8 cellular contexts compared by ENCODE assay signal in genomic region chr18:49491857-49492693, GRCh38. TPM values are rescaled to one million over a fixed set of nuclear protein-coding genes. Genes with fewer than 3 reads are reported as not detected.
A peak's percentile ranks its signal among the peaks of the same experiment; 100 is the strongest.
DNase-seq lines count a peak whose midpoint lies in the region; TF ChIP-seq lines count a peak whose summit lies in the region.

TSS of gene RPL17 (minus strand) at chr18:49492465.

- H3K9me3 Mint-ChIP-seq in nephron, result no peaks in the 10 kb centered on the region
- H3K9me3 Mint-ChIP-seq in stimulated activated naive CD8-positive, alpha-beta T cell treated with anti-CD3 and anti-CD28 coated beads, Interleukin-15, Interleukin-2, amounts not matched to agents 100 ng/mL and 50 ng/mL, for 24 hours, result no peaks in the 10 kb centered on the region

- H3K27ac ChIP-seq in GM23248, result peak within 1 kb of the TSS; percentile 97

- peaks cover 53% of the 10 kb centered on the region for H3K4me1 Mint-ChIP-seq in nephron
- H3K4me1 Mint-ChIP-seq in stimulated activated naive CD8-positive, alpha-beta T cell treated with anti-CD3 and anti-CD28 coated beads, Interleukin-15, Interleukin-2, amounts not matched to agents 100 ng/mL and 50 ng/mL, for 24 hours (ENCODE audit: low read depth), result peaks cover 55% of the 10 kb centered on the region

- 0 to 1% methylated on average over 51 to 53 of the region's 53 CpGs for WGBS in GM23248 (ENCODE audit: low coverage in 1 of 2, low lambda C conversion rate in 2 of 2, missing lambda C conversion rate in 2 of 2), 2 experiments

- H3K9ac ChIP-seq in GM23248, result peak within 1 kb of the TSS; percentile 100

- H3K36me3 Mint-ChIP-seq in nephron (ENCODE audit: low read depth), result peaks cover 44% of the 10 kb centered on the region
- peaks cover 52% of the 10 kb centered on the region for H3K36me3 Mint-ChIP-seq in stimulated activated naive CD8-positive, alpha-beta T cell treated with anti-CD3 and anti-CD28 coated beads, Interleukin-15, Interleukin-2, amounts not matched to agents 100 ng/mL and 50 ng/mL, for 24 hours (ENCODE audit: low read depth)

- no peaks in the 10 kb centered on the region for H3K27me3 Mint-ChIP-seq in nephron (ENCODE audit: low read depth)
- no peaks in the 10 kb centered on the region for H3K27me3 Mint-ChIP-seq in stimulated activated naive CD8-positive, alpha-beta T cell treated with anti-CD3 and anti-CD28 coated beads, Interleukin-15, Interleukin-2, amounts not matched to agents 100 ng/mL and 50 ng/mL, for 24 hours

- peak within 1 kb of the TSS; percentile 100 for H3K4me3 ChIP-seq in GM23248
- H3K4me3 ChIP-seq in fibroblast of the aortic adventitia (ENCODE audit: low read depth, low read length), result peak within 1 kb of the TSS; percentile 96

- H3K4me2 ChIP-seq in GM23248 (ENCODE audit: unreplicated experiment), result peak within 1 kb of the TSS; percentile 91

- H3K4me3 Mint-ChIP-seq in nephron, result peak within 1 kb of the TSS; percentile 90 to 99 (median 96)
- H3K4me3 Mint-ChIP-seq in stimulated activated naive CD8-positive, alpha-beta T cell treated with anti-CD3 and anti-CD28 coated beads, Interleukin-15, Interleukin-2, amounts not matched to agents 100 ng/mL and 50 ng/mL, for 24 hours, result peak within 1 kb of the TSS; percentile 97

- peaks cover 32% of the 10 kb centered on the region for H3K79me2 ChIP-seq in GM23248 (ENCODE audit: insufficient read depth)

- peak within 1 kb of the TSS; percentile 52 for H2AFZ ChIP-seq in GM23248

- TF ChIP-seq CTCF in fibroblast of the aortic adventitia (IDR thresholded peaks at IDR 0.05; ENCODE audit: insufficient read depth, low read length), result no peak
- TF ChIP-seq CTCF in nephron (IDR thresholded peaks at IDR 0.05; ENCODE audit: unreplicated experiment in 3 of 3), result no peak

- DNase-seq in DMS79 treated with DMSO at 0.1 percent for 48 hours (lab: John Stamatoyannopoulos, UW) (peak; percentile 97), GM23248 (peak; percentile 99), M059J (ENCODE audit: low read depth) (peak; percentile 99), SHP77 (lab: John Stamatoyannopoulos, UW) (peak; percentile 96 to 98), fibroblast of the aortic adventitia (ENCODE audit: low read depth) (peak; percentile 100)
- peak; percentile 71 for DNase-seq in activated effector memory CD4-positive, alpha-beta T cell treated with Interleukin-2 at 50 U/mL for 16 hours

- peaks cover 35% of the 10 kb centered on the region for H3K4me1 ChIP-seq in GM23248 (ENCODE audit: insufficient read depth)

- H3K27me3 ChIP-seq in GM23248 (replicated peaks; ENCODE audit: insufficient read depth), result no peaks in the 10 kb centered on the region

- H3K9me3 ChIP-seq in GM23248 (ENCODE audit: low read depth), result no peaks in the 10 kb centered on the region

- no peaks in the 10 kb centered on the region for H3K9me2 ChIP-seq in GM23248 (ENCODE audit: insufficient read depth)

- H3K36me3 ChIP-seq in GM23248 (ENCODE audit: low read depth), result peaks cover 41% of the 10 kb centered on the region

- peaks cover 2% of the 10 kb centered on the region; the same call in 1 of the 2 replicates for H4K20me1 ChIP-seq in GM23248 (ENCODE audit: insufficient read depth)

- peaks cover 61% of the 10 kb centered on the region for H3F3A ChIP-seq in GM23248 (ENCODE audit: insufficient read depth)

- H3K27ac Mint-ChIP-seq in nephron, result peak within 1 kb of the TSS; percentile 96 to 98 (median 98)
- H3K27ac Mint-ChIP-seq in stimulated activated naive CD8-positive, alpha-beta T cell treated with anti-CD3 and anti-CD28 coated beads, Interleukin-15, Interleukin-2, amounts not matched to agents 100 ng/mL and 50 ng/mL, for 24 hours, result peak within 1 kb of the TSS; percentile 100

- in situ Hi-C loops in GM23248 (cut with MboI), result no loop called here

RNA-seq across cellular contexts. Expression of gene RPL17, which starts in this region (rescaled TPM):
- total RNA-seq in GM23248 (2014; rRNA removed; shearing (Covaris generic)), result 1,224 and 1,264 TPM in 2 replicates
- polyA plus RNA-seq in GM23248 (2016; fragmentation: Nextera tagmentation; extraction: Ambion mirVana), result 725 and 752 TPM in 2 replicates
- 1,519 and 2,116 TPM in 2 replicates for total RNA-seq in M059J (2014; rRNA removed; shearing (Covaris generic))
- 3,258 and 11,376 TPM in 2 replicates for total RNA-seq in fibroblast of the aortic adventitia (ENCODE audit: low replicate concordance)

Comparison
In these comparisons a context has a peak if more than half of its experiments do, and no peak if none do; other contexts are left out.
1. Peak in every context shown above with its lines: DNase-seq, H3K4me3 ChIP-seq and H3K27ac ChIP-seq.